18 cellular contexts compared by ENCODE assay signal in genomic region chr5:134110382-134110781, GRCh38. TPM values are rescaled to one million over a fixed set of nuclear protein-coding genes. Genes with fewer than 3 reads are reported as not detected.
A peak's percentile ranks its signal among the peaks of the same experiment; 100 is the strongest.
DNase-seq lines count a peak whose midpoint lies in the region; ATAC-seq and TF ChIP-seq lines count a peak whose summit lies in the region.
"Had no signal": no experiment of that assay in that cellular context is flagged by ENCODE, and none has a peak within 500 bp of the region (broad histone marks: within the 10 kb centered on the region; RNA-seq: fewer than 3 reads in every experiment).

No MANE protein-coding gene starts in this region.

- DNase-seq in T-helper 2 cell treated with Interferon-gamma antibody and Interleukin-4, amounts not matched to agents 5 μg/mL and 100 μg/mL, for 36 hours (ENCODE audit: low spot score) = peak; percentile 36
- DNase-seq in T-helper 2 cell = no peak
- DNase-seq in DMS79 treated with DMSO at 0.1 percent for 48 hours (lab: John Stamatoyannopoulos, UW) = peak; percentile 50
- peak; percentile 80 for DNase-seq in RWPE2 (ENCODE audit: low spot score)
- DNase-seq in epithelial cell of esophagus (ENCODE audit: low read depth) = peak; percentile 83
- DNase-seq in osteocyte (ENCODE audit: extremely low spot score, unreplicated experiment) = no peak
- no peak for DNase-seq in islet precursor cell
- no peak for DNase-seq in activated gamma-delta T cell treated with Interleukin-2 at 50 U/mL for 16 hours
- DNase-seq: activated CD4-positive, alpha-beta T cell treated with anti-CD3 and anti-CD28 coated beads for 4 hours; central memory CD4-positive, alpha-beta T cell; IMR-90; mesenchymal stem cell; NCI-H1048; NCI-H524 treated with DMSO at 0.1 percent for 48 hours had no signal

- H3K27me3 ChIP-seq in RWPE2 (ENCODE audit: insufficient read depth, poor library complexity, severe bottlenecking) = no peaks in the 10 kb centered on the region

- ATAC-seq in RWPE2 (ENCODE audit: low read depth) = peak; percentile 56
- ATAC-seq: Panc1; sciatic nerve; stimulated activated memory B cell treated with anti-CD40 and anti-IgM and Interleukin-4, amounts not matched to agents 10 μg/mL and 1 μg/mL and 100 μg/mL, for 72 hours had no signal

- no peak overlapping the region for H3K4me3 Mint-ChIP-seq in T-helper 2 cell treated with Interferon-gamma antibody and Interleukin-4, amounts not matched to agents 5 μg/mL and 100 μg/mL, for 36 hours
- no peak overlapping the region for H3K4me3 Mint-ChIP-seq in osteocyte (ENCODE audit: unreplicated experiment)
- H3K4me3 Mint-ChIP-seq: stimulated activated memory B cell treated with anti-CD40 and anti-IgM and Interleukin-4, amounts not matched to agents 10 μg/mL and 1 μg/mL and 100 μg/mL, for 72 hours had no signal

- no peaks in the 10 kb centered on the region for H3K9me3 ChIP-seq in RWPE2 (ENCODE audit: severe bottlenecking)

- peaks cover 9% of the 10 kb centered on the region for H3K4me1 ChIP-seq in RWPE2 (ENCODE audit: insufficient read depth, poor library complexity, severe bottlenecking)

- no peaks in the 10 kb centered on the region for H3K36me3 Mint-ChIP-seq in T-helper 2 cell treated with Interferon-gamma antibody and Interleukin-4, amounts not matched to agents 5 μg/mL and 100 μg/mL, for 36 hours (ENCODE audit: low read depth)
- no peaks in the 10 kb centered on the region for H3K36me3 Mint-ChIP-seq in osteocyte (ENCODE audit: unreplicated experiment)
- H3K36me3 Mint-ChIP-seq: stimulated activated memory B cell treated with anti-CD40 and anti-IgM and Interleukin-4, amounts not matched to agents 10 μg/mL and 1 μg/mL and 100 μg/mL, for 72 hours had no signal

- H3K4me3 ChIP-seq in RWPE2 (ENCODE audit: severe bottlenecking) = no peak overlapping the region
- no peak overlapping the region for H3K4me3 ChIP-seq in epithelial cell of esophagus (ENCODE audit: low read length)

- H3K27ac Mint-ChIP-seq in T-helper 2 cell treated with Interferon-gamma antibody and Interleukin-4, amounts not matched to agents 5 μg/mL and 100 μg/mL, for 36 hours = no peak overlapping the region
- H3K27ac Mint-ChIP-seq in osteocyte (ENCODE audit: unreplicated experiment) = no peak overlapping the region
- H3K27ac Mint-ChIP-seq: stimulated activated memory B cell treated with anti-CD40 and anti-IgM and Interleukin-4, amounts not matched to agents 10 μg/mL and 1 μg/mL and 100 μg/mL, for 72 hours had no signal

- no peak for TF ChIP-seq CTCF in RWPE2 (IDR thresholded peaks at IDR 0.05; ENCODE audit: poor library complexity, severe bottlenecking)
- TF ChIP-seq CTCF in epithelial cell of esophagus (IDR thresholded peaks at IDR 0.05; ENCODE audit: insufficient read depth, low read depth, low read length, missing control alignments) = no peak
- TF ChIP-seq CTCF in osteocyte (IDR thresholded peaks at IDR 0.05) = no peak

- peaks cover 48% of the 10 kb centered on the region for H3K27me3 Mint-ChIP-seq in T-helper 2 cell treated with Interferon-gamma antibody and Interleukin-4, amounts not matched to agents 5 μg/mL and 100 μg/mL, for 36 hours (ENCODE audit: low read depth)
- H3K27me3 Mint-ChIP-seq in osteocyte (ENCODE audit: unreplicated experiment) = peaks cover 19% of the 10 kb centered on the region
- H3K27me3 Mint-ChIP-seq: stimulated activated memory B cell treated with anti-CD40 and anti-IgM and Interleukin-4, amounts not matched to agents 10 μg/mL and 1 μg/mL and 100 μg/mL, for 72 hours had no signal

- no peak overlapping the region for H3K27ac ChIP-seq in RWPE2 (ENCODE audit: poor library complexity, severe bottlenecking)

- no peaks in the 10 kb centered on the region for H3K9me3 Mint-ChIP-seq in T-helper 2 cell treated with Interferon-gamma antibody and Interleukin-4, amounts not matched to agents 5 μg/mL and 100 μg/mL, for 36 hours
- H3K9me3 Mint-ChIP-seq in osteocyte (ENCODE audit: unreplicated experiment) = no peaks in the 10 kb centered on the region
- H3K9me3 Mint-ChIP-seq: neural crest cell; stimulated activated memory B cell treated with anti-CD40 and anti-IgM and Interleukin-4, amounts not matched to agents 10 μg/mL and 1 μg/mL and 100 μg/mL, for 72 hours had no signal

- H3K4me1 Mint-ChIP-seq in T-helper 2 cell treated with Interferon-gamma antibody and Interleukin-4, amounts not matched to agents 5 μg/mL and 100 μg/mL, for 36 hours (ENCODE audit: low read depth) = peaks cover 35% of the 10 kb centered on the region
- peaks cover 8% of the 10 kb centered on the region for H3K4me1 Mint-ChIP-seq in osteocyte (ENCODE audit: unreplicated experiment)

- no peaks in the 10 kb centered on the region for H3K36me3 ChIP-seq in RWPE2 (ENCODE audit: low read depth)

RNA-seq across cellular contexts. Expression of gene TCF7, which starts 4.1 kb away (rescaled TPM):
- 0.57 and 0.67 TPM in 2 replicates for total RNA-seq in osteocyte

Comparison
In these comparisons a context has a peak if more than half of its experiments do, and no peak if none do; other contexts are left out.
1. DNase-seq: peak in T-helper 2 cell treated with Interferon-gamma antibody and Interleukin-4, amounts not matched to agents 5 μg/mL and 100 μg/mL, for 36 hours (single experiment), DMS79 treated with DMSO at 0.1 percent for 48 hours (single experiment), RWPE2 (single experiment) and epithelial cell of esophagus (single experiment); none in T-helper 2 cell (0 of 5), osteocyte (single experiment), islet precursor cell (single experiment) and activated gamma-delta T cell treated with Interleukin-2 at 50 U/mL for 16 hours (single experiment).